In the genomic region with DNA sequence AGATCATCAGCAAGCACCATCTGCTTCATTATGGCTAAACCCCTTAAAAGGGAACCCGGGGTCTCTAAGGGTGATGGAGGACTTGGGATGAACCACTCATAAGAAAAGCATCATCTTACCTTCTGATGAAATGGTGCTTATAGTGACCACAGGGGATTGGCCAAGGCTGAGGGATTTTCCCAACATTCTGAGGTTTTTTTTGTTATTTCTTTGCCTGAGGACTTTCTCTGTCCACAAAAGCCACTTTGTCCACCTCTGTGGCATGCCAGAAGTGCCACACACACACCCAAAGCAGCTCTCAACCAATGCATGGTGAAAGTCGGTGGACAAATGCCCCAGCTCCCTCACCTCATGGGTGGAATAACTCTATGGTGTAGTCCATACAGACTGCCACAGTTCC, we compare ENCODE assay signal across 23 cellular contexts.
"Had no signal": no experiment of that assay in that cellular context is flagged by ENCODE, and none has a peak within 500 bp of the region (broad histone marks: within the 10 kb centered on the region; RNA-seq: fewer than 3 reads in every experiment).

No MANE protein-coding gene starts in this region.

- DNase-seq: activated CD4-positive, alpha-beta T cell treated with anti-CD3 and anti-CD28 coated beads for 36 hours; activated CD4-positive, alpha-beta T cell treated with anti-CD3 and anti-CD28 coated beads, Interleukin-2, amount 10 ng/mL, durations not matched to agents 7 days and 5 days; activated CD4-positive, alpha-beta T cell treated with anti-CD3 and anti-CD28 coated beads, Interleukin-2, amount 50 U/mL, for 48 hours; activated CD8-positive, alpha-beta T cell treated with anti-CD3 and anti-CD28 coated beads, Interleukin-2, amount 10 ng/mL, durations not matched to agents 7 days and 5 days; activated effector memory CD4-positive, alpha-beta T cell treated with Interleukin-2 at 50 U/mL for 16 hours; activated naive CD4-positive, alpha-beta T cell treated with anti-CD3 and anti-CD28 coated beads, Interleukin-2, amount 10 ng/mL, durations not matched to agents 7 days and 5 days; activated naive CD8-positive, alpha-beta T cell treated with anti-CD3 and anti-CD28 coated beads, Interleukin-2, amount 50 U/mL, for 24 hours; activated T-cell treated with anti-CD3 and anti-CD28 coated beads, Interleukin-2, amount 50 U/mL, for 24 hours; amniotic stem cell; aorta; NCI-H1092 treated with DMSO at 0.1 percent for 48 hours; NCI-H1417; NCI-H146; NCI-H187; NCI-H2029 treated with DMSO at 0.1 percent for 48 hours; NCI-H2107; NCI-H2171; NCI-H510A; NCI-H526; NCI-H748 treated with DMSO at 0.1 percent for 48 hours; NK-92 treated with Interleukin-12 subunit alpha and Interleukin-12 subunit beta, amount 100 ng/mL, for 24 hours; Right ventricle myocardium superior had no signal

- H3K9ac ChIP-seq: KMS-11 had no signal

- H3K4me2 ChIP-seq: KMS-11 had no signal

- H3K27ac ChIP-seq: KMS-11 had no signal
